26 cellular contexts compared by ENCODE assay signal in the genomic region with DNA sequence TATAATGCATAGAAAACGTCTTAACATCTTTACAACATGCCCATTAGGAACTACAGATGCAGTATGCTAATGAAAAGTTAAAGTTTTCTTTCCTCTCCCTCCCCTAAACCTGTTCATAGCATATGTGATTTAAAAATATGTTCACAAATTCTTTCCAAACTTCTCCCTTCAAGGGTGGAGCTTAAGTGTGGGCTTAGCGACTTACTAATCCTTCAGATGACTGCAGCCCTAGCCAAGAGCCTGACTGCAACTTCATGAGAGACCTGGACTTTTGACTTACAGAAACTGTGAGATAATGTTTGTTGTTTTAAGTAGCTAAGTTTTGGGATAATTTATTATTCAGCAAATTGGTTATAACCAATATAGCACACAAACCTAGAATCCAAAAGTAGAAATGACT. TPM values are rescaled to one million over a fixed set of nuclear protein-coding genes. Genes with fewer than 3 reads are reported as not detected.
A peak's percentile ranks its signal among the peaks of the same experiment; 100 is the strongest.
DNase-seq lines count a peak whose midpoint lies in the region; ATAC-seq and TF ChIP-seq lines count a peak whose summit lies in the region.
"Had no signal": no experiment of that assay in that cellular context is flagged by ENCODE, and none has a peak within 500 bp of the region (broad histone marks: within the 10 kb centered on the region; RNA-seq: fewer than 3 reads in every experiment).

No MANE protein-coding gene starts in this region.

- no peak for TF ChIP-seq CTCF in HFFc6 (IDR thresholded peaks at IDR 0.05)
- no peak for TF ChIP-seq CTCF in chondrocyte (IDR thresholded peaks at IDR 0.05)
- TF ChIP-seq CTCF in smooth muscle cell (IDR thresholded peaks at IDR 0.05; ENCODE audit: borderline replicate concordance, insufficient read depth, poor library complexity, severe bottlenecking): no peak

- H3K4me2 ChIP-seq in smooth muscle cell: peak overlapping the region; percentile 40

- H3K4me1 ChIP-seq in smooth muscle cell (ENCODE audit: low read depth): peaks cover 17% of the 10 kb centered on the region
- H3K4me1 ChIP-seq: psoas muscle had no signal

- no peaks in the 10 kb centered on the region for H3K9me3 ChIP-seq in smooth muscle cell (replicated peaks; ENCODE audit: low read depth)
- H3K9me3 ChIP-seq: psoas muscle, thoracic aorta had no signal

- peaks cover 13% of the 10 kb centered on the region for H3F3A ChIP-seq in smooth muscle cell (ENCODE audit: low read depth)

- no peaks in the 10 kb centered on the region for H4K20me1 ChIP-seq in smooth muscle cell (ENCODE audit: low read depth)

- H3K27me3 Mint-ChIP-seq in HFFc6 (ENCODE audit: insufficient read depth): peaks cover 2% of the 10 kb centered on the region; the same call in 1 of the 2 replicates
- no peaks in the 10 kb centered on the region for H3K27me3 Mint-ChIP-seq in chondrocyte (ENCODE audit: low read depth)
- H3K27me3 Mint-ChIP-seq: CD4-positive, alpha-beta memory T cell; stimulated activated naive B cell treated with anti-CD40 and anti-IgM and Interleukin-4, amounts not matched to agents 10 μg/mL and 1 μg/mL and 100 μg/mL, for 72 hours had no signal

- H3K9ac ChIP-seq in smooth muscle cell (ENCODE audit: low read depth): no peak overlapping the region

- H3K36me3 Mint-ChIP-seq in HFFc6 (ENCODE audit: low read depth) (no peaks in the 10 kb centered on the region), chondrocyte (ENCODE audit: low read depth) (no peaks in the 10 kb centered on the region)

- H3K27ac Mint-ChIP-seq in HFFc6 (peak overlapping the region; percentile 93), chondrocyte (ENCODE audit: unreplicated experiment) (peak overlapping the region; percentile 96)
- H3K27ac Mint-ChIP-seq: CD4-positive, alpha-beta memory T cell; nephron progenitor cell; stimulated activated naive B cell treated with anti-CD40 and anti-IgM and Interleukin-4, amounts not matched to agents 10 μg/mL and 1 μg/mL and 100 μg/mL, for 72 hours had no signal

- no peak overlapping the region for H3K4me3 ChIP-seq in smooth muscle cell
- H3K4me3 ChIP-seq: dorsolateral prefrontal cortex, psoas muscle, skin epidermis, thoracic aorta had no signal

- H3K27me3 ChIP-seq in smooth muscle cell (ENCODE audit: low read depth): no peaks in the 10 kb centered on the region
- H3K27me3 ChIP-seq: dorsolateral prefrontal cortex had no signal

- ATAC-seq in HG03571 (IDR thresholded peaks at IDR 0.05; ENCODE audit: unreplicated experiment): no peak
- ATAC-seq: psoas muscle; stimulated activated naive B cell treated with anti-CD40 and anti-IgM and Interleukin-4, amounts not matched to agents 10 μg/mL and 1 μg/mL and 100 μg/mL, for 72 hours had no signal

- DNase-seq in HFFc6 (peak; percentile 35), chondrocyte (ENCODE audit: low spot score) (no peak), iris pigment epithelial cell (ENCODE audit: low read depth) (peak; percentile 78), smooth muscle cell (lab: John Stamatoyannopoulos, UW; ENCODE audit: unreplicated experiment) (no peak), LoVo (ENCODE audit: low spot score) (no peak)
- no peak for DNase-seq in stimulated activated CD4-positive, alpha-beta T cell treated with anti-CD3 and anti-CD28 coated beads, Interleukin-15, amount 100 ng/mL, for 24 hours
- DNase-seq: activated CD4-positive, alpha-beta T cell treated with anti-CD3 and anti-CD28 coated beads for 1 hour; activated gamma-delta T cell treated with Interleukin-2 at 50 U/mL for 16 hours; activated T-cell treated with anti-CD3 and anti-CD28 coated beads, Interleukin-2, amount 50 U/mL, for 1 hour; amniotic stem cell; CD4-positive, alpha-beta memory T cell; DND-41; dorsolateral prefrontal cortex; Karpas-422; left colon; midbrain; NCI-H1048; NCI-H187 treated with DMSO at 0.1 percent for 48 hours; nephron progenitor cell; psoas muscle; stimulated activated CD4-positive, alpha-beta T cell treated with anti-CD3 and anti-CD28 coated beads, Interleukin-2, amount 100 ng/mL, for 48 hours; stimulated activated naive B cell treated with anti-CD40 and anti-IgM and Interleukin-4, amounts not matched to agents 10 μg/mL and 1 μg/mL and 100 μg/mL, for 72 hours; SW 1271 had no signal

- H2AFZ ChIP-seq in smooth muscle cell (ENCODE audit: low read depth): no peak overlapping the region

- H3K4me1 Mint-ChIP-seq in HFFc6 (ENCODE audit: low read depth) (peaks cover 56% of the 10 kb centered on the region), chondrocyte (ENCODE audit: low read depth) (peaks cover 64% of the 10 kb centered on the region)

- no peaks in the 10 kb centered on the region for H3K9me3 Mint-ChIP-seq in HFFc6
- no peaks in the 10 kb centered on the region for H3K9me3 Mint-ChIP-seq in chondrocyte (ENCODE audit: low read depth)
- H3K9me3 Mint-ChIP-seq: CD4-positive, alpha-beta memory T cell; nephron progenitor cell; stimulated activated naive B cell treated with anti-CD40 and anti-IgM and Interleukin-4, amounts not matched to agents 10 μg/mL and 1 μg/mL and 100 μg/mL, for 72 hours had no signal

- no peaks in the 10 kb centered on the region for H3K36me3 ChIP-seq in smooth muscle cell (ENCODE audit: low read depth)
- H3K36me3 ChIP-seq: thoracic aorta had no signal

- no peak overlapping the region for H3K27ac ChIP-seq in smooth muscle cell (ENCODE audit: low read depth)
- H3K27ac ChIP-seq: dorsolateral prefrontal cortex, psoas muscle, thoracic aorta had no signal

- H3K79me2 ChIP-seq in smooth muscle cell (ENCODE audit: low read depth): no peaks in the 10 kb centered on the region

- WGBS in smooth muscle cell (ENCODE audit: low lambda C conversion rate): 48% methylated on average over 2 of the region's 2 CpGs

- H3K4me3 Mint-ChIP-seq in HFFc6 (peak overlapping the region; percentile 6; the same call in 1 of the 2 replicates), chondrocyte (ENCODE audit: unreplicated experiment) (no peak overlapping the region)
- H3K4me3 Mint-ChIP-seq: CD4-positive, alpha-beta memory T cell; nephron progenitor cell; stimulated activated naive B cell treated with anti-CD40 and anti-IgM and Interleukin-4, amounts not matched to agents 10 μg/mL and 1 μg/mL and 100 μg/mL, for 72 hours had no signal

RNA-seq across cellular contexts. Expression of gene ANXA2, which starts 22.0 kb away (rescaled TPM):
- total RNA-seq in HFFc6 (2021; fragmentation: NEBNext Ultra II Directional; extraction: Animal tissue kit (Norgen Biotek cat#: 25700)): 1,000 to 10,000 TPM; 4,445 to 5,074 (median 4,643) TPM
- 2,649 to 2,819 TPM (median 2,779 TPM) in 3 replicates for total RNA-seq in chondrocyte
- 2,380 and 2,477 TPM in 2 replicates for total RNA-seq in smooth muscle cell
- 2,665 and 3,194 TPM in 2 replicates for polyA plus RNA-seq in smooth muscle cell

RNA-seq across cellular contexts. Expression of gene ICE2, which starts 59.2 kb away (rescaled TPM):
- total RNA-seq in HFFc6 (2021; fragmentation: NEBNext Ultra II Directional; extraction: Animal tissue kit (Norgen Biotek cat#: 25700)): 10 to 100 TPM; 29.3 to 36.9 (median 33.8) TPM
- 32.1 to 42.8 TPM (median 37.3 TPM) in 3 replicates for total RNA-seq in chondrocyte
- 17.3 and 30.7 TPM in 2 replicates for total RNA-seq in smooth muscle cell
- polyA plus RNA-seq in smooth muscle cell: 15.2 and 19.5 TPM in 2 replicates

Comparison
In these comparisons a context has a peak if more than half of its experiments do, and no peak if none do; other contexts are left out.
1. DNase-seq: peak in HFFc6 (single experiment) and iris pigment epithelial cell (single experiment); none in chondrocyte (single experiment), smooth muscle cell (single experiment), stimulated activated CD4-positive, alpha-beta T cell treated with anti-CD3 and anti-CD28 coated beads, Interleukin-15, amount 100 ng/mL, for 24 hours (single experiment) and LoVo (single experiment).